ENCODE assay signal across 10 cellular contexts in the genomic region with DNA sequence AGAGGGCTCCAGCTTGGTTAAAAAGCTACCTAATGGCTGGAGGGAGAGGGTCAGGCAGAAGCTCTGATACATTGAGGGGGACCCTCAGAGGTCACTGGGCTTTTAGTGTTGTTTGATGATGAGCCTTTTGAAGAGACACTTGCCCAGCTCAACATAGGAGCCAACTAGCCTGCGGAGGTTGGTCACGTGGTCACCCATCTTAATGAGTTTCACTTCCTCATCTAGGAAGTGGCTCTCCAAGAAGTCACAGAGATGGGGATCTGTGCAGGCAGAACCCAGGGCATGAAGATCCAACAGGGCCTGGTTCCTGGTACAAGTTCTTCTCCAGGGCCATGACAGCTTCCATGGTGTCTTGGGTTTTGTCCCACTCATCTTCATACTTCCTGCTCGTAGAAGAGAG. TPM values are rescaled to one million over a fixed set of nuclear protein-coding genes. Genes with fewer than 3 reads are reported as not detected.
DNase-seq lines count a peak whose midpoint lies in the region; ATAC-seq and TF ChIP-seq lines count a peak whose summit lies in the region.
"Had no signal": no experiment of that assay in that cellular context is flagged by ENCODE, and none has a peak within 500 bp of the region (broad histone marks: within the 10 kb centered on the region; RNA-seq: fewer than 3 reads in every experiment).

No MANE protein-coding gene starts in this region.

- TF ChIP-seq CTCF in OCI-LY7 (conservative IDR thresholded peaks at IDR 0.05; ENCODE audit: low read length) (no peak), gastroesophageal sphincter (IDR thresholded peaks at IDR 0.05) (no peak)

- no peak overlapping the region for H3K4me3 ChIP-seq in BLaER1 treated with 17β-estradiol and CSF1 and Interleukin-3, amounts not matched to agents 10 nM and 100 nM
- H3K4me3 ChIP-seq in OCI-LY7 (ENCODE audit: low read depth, low read length, poor library complexity, severe bottlenecking) = no peak overlapping the region
- H3K4me3 ChIP-seq in GM23248 = no peak overlapping the region
- H3K4me3 ChIP-seq in gastroesophageal sphincter = no peak overlapping the region
- H3K4me3 ChIP-seq: lung had no signal

- peak; percentile 69 for ATAC-seq in GM19455 (IDR thresholded peaks at IDR 0.05; ENCODE audit: unreplicated experiment)
- peak; percentile 72 for ATAC-seq in HG03045 (IDR thresholded peaks at IDR 0.05; ENCODE audit: unreplicated experiment)
- no peak for ATAC-seq in gastroesophageal sphincter

- no peak for TF ChIP-seq POLR2A in gastroesophageal sphincter (IDR thresholded peaks at IDR 0.05)

- POLR2A ChIA-PET in OCI-LY7 (lab: Charles Lee) = interaction anchor here (0.6 kb wide), 1 partner anchor 9 kb away, joined by 3 read pairs; no protein-coding TSS in a partner anchor

- H3K27ac ChIP-seq in BLaER1 treated with 17β-estradiol and CSF1 and Interleukin-3, amounts not matched to agents 10 nM and 100 nM = no peak overlapping the region
- H3K27ac ChIP-seq in OCI-LY7 (ENCODE audit: low read depth, low read length, poor library complexity, severe bottlenecking) = no peak overlapping the region
- H3K27ac ChIP-seq in GM23248 = no peak overlapping the region
- no peak overlapping the region for H3K27ac ChIP-seq in gastroesophageal sphincter

- WGBS in GM23248 (ENCODE audit: low coverage in 1 of 2, low lambda C conversion rate in 2 of 2, missing lambda C conversion rate in 2 of 2), 2 experiments = 80 to 89% methylated on average over 3 of the region's 3 CpGs
- 86 to 93% methylated on average over 1 to 3 of the region's 3 CpGs for WGBS in gastroesophageal sphincter (ENCODE audit: low coverage in 1 of 2), 2 donors

- peaks cover 77 to 100% (median 98%) of the 10 kb centered on the region in 11 experiments for H3K36me3 ChIP-seq in BLaER1 treated with 17β-estradiol and CSF1 and Interleukin-3, amounts not matched to agents 10 nM and 100 nM
- H3K36me3 ChIP-seq in OCI-LY7 (ENCODE audit: insufficient read depth, low read length) (peaks cover 95% of the 10 kb centered on the region), GM23248 (ENCODE audit: low read depth) (peaks cover 81% of the 10 kb centered on the region), gastroesophageal sphincter (peaks cover 14 to 84% of the 10 kb centered on the region in 2 donors)

- BruUV-seq in OCI-LY7 (replicated peaks; lab: Mats Ljungman, UMichigan) = no TSS peak

- CTCF ChIA-PET in OCI-LY7 (lab: Charles Lee; ENCODE audit: unreplicated experiment) = no interaction called here

- H3K79me2 ChIP-seq in OCI-LY7 (ENCODE audit: insufficient read depth, low read depth, low read length) = peaks cover 15% of the 10 kb centered on the region; the same call in 1 of the 2 replicates
- H3K79me2 ChIP-seq in GM23248 (ENCODE audit: insufficient read depth) = peaks cover 80% of the 10 kb centered on the region

- DNase-seq in OCI-LY7 (ENCODE audit: low spot score) (peak; percentile 9), GM23248 (no peak), GF-D8 (lab: John Stamatoyannopoulos, UW) (no peak), NCI-H510A (lab: John Stamatoyannopoulos, UW) (no peak)
- DNase-seq: activated CD4-positive, alpha-beta T cell treated with anti-CD3 and anti-CD28 coated beads, Interleukin-2, amount 50 U/mL, for 4 hours had no signal

- H2AFZ ChIP-seq in OCI-LY7 (ENCODE audit: low read length) (no peak overlapping the region), GM23248 (no peak overlapping the region)

- no peaks in the 10 kb centered on the region for H3K27me3 ChIP-seq in BLaER1 treated with 17β-estradiol and CSF1 and Interleukin-3, amounts not matched to agents 10 nM and 100 nM
- H3K27me3 ChIP-seq in GM23248 (replicated peaks; ENCODE audit: insufficient read depth) (no peaks in the 10 kb centered on the region), gastroesophageal sphincter (no peaks in the 10 kb centered on the region)

- H4K20me1 ChIP-seq in BLaER1 treated with 17β-estradiol and CSF1 and Interleukin-3, amounts not matched to agents 10 nM and 100 nM = peaks cover 0 to 53% (median 7%) of the 10 kb centered on the region in 11 experiments; a peak in 13 of 22 replicates
- H4K20me1 ChIP-seq in OCI-LY7 (ENCODE audit: insufficient read depth, low read length) (no peaks in the 10 kb centered on the region), GM23248 (ENCODE audit: insufficient read depth) (no peaks in the 10 kb centered on the region; the same call in 1 of the 2 replicates)

- no peak overlapping the region for H3K9ac ChIP-seq in BLaER1 treated with 17β-estradiol and CSF1 and Interleukin-3, amounts not matched to agents 10 nM and 100 nM
- H3K9ac ChIP-seq in GM23248 = no peak overlapping the region

- intact Hi-C loops in OCI-LY7 (cut with micrococcal nuclease; ENCODE audit: unreplicated experiment) = loop anchor here (5.0 kb wide), 1 partner anchor 35 kb away; no protein-coding TSS in a partner anchor

- peaks cover 17% of the 10 kb centered on the region; the same call in 1 of the 2 replicates for H3F3A ChIP-seq in GM23248 (ENCODE audit: insufficient read depth)

- no peak for TF ChIP-seq EP300 in gastroesophageal sphincter (IDR thresholded peaks at IDR 0.05)

- peak overlapping the region in 7 of 11 experiments; percentile 4 to 58 (median 19); a peak in 5 of 22 replicates for H3K4me2 ChIP-seq in BLaER1 treated with 17β-estradiol and CSF1 and Interleukin-3, amounts not matched to agents 10 nM and 100 nM
- no peak overlapping the region for H3K4me2 ChIP-seq in OCI-LY7 (ENCODE audit: low read length)
- H3K4me2 ChIP-seq in GM23248 (ENCODE audit: unreplicated experiment) = no peak overlapping the region

- no peaks in the 10 kb centered on the region for H3K9me3 ChIP-seq in BLaER1 treated with 17β-estradiol and CSF1 and Interleukin-3, amounts not matched to agents 10 nM and 100 nM (replicated peaks in 1 of 11)
- H3K9me3 ChIP-seq in OCI-LY7 (ENCODE audit: low read length) (no peaks in the 10 kb centered on the region), GM23248 (ENCODE audit: low read depth) (no peaks in the 10 kb centered on the region), gastroesophageal sphincter (no peaks in the 10 kb centered on the region)

- in situ Hi-C loops in GM23248 (cut with MboI) = loop anchor here (10.0 kb wide), 1 partner anchor 132 kb away; no protein-coding TSS in a partner anchor

- H3K9me2 ChIP-seq in OCI-LY7 (ENCODE audit: insufficient read depth, low read length) (no peaks in the 10 kb centered on the region), GM23248 (ENCODE audit: insufficient read depth) (no peaks in the 10 kb centered on the region)

- H3K4me1 ChIP-seq in BLaER1 treated with 17β-estradiol and CSF1 and Interleukin-3, amounts not matched to agents 10 nM and 100 nM = peaks cover 0 to 12% (median 9%) of the 10 kb centered on the region in 10 experiments; a peak in 14 of 20 replicates
- no peaks in the 10 kb centered on the region for H3K4me1 ChIP-seq in OCI-LY7 (ENCODE audit: insufficient read depth, low read length, poor library complexity, severe bottlenecking)
- H3K4me1 ChIP-seq in GM23248 (ENCODE audit: insufficient read depth) = peaks cover 10% of the 10 kb centered on the region
- peaks cover 0 to 5% (median 0%) of the 10 kb centered on the region in 3 donors for H3K4me1 ChIP-seq in gastroesophageal sphincter

RNA-seq across cellular contexts. Expression of a gene that starts 33.4 kb away (rescaled TPM):
- total RNA-seq in OCI-LY7 (2014; rRNA removed; shearing (Covaris generic)) = 68.5 and 81.8 TPM in 2 replicates
- 112 and 116 TPM in 2 replicates for total RNA-seq in OCI-LY7 (2022)
- 225 and 229 TPM in 2 replicates for total RNA-seq in GM23248 (2014; rRNA removed; shearing (Covaris generic))
- polyA plus RNA-seq in GM23248 (2016; fragmentation: Nextera tagmentation; extraction: Ambion mirVana) = 97.1 and 97.4 TPM in 2 replicates
- 100 to 1,000 TPM; 133 to 155 (median 142) TPM for total RNA-seq in gastroesophageal sphincter

Comparison
In these comparisons a context has a peak if more than half of its experiments do, and no peak if none do; other contexts are left out.
1. H3K4me2 ChIP-seq: peak in BLaER1 treated with 17β-estradiol and CSF1 and Interleukin-3, amounts not matched to agents 10 nM and 100 nM (7 of 11); none in OCI-LY7 (single experiment) and GM23248 (single experiment).